ENCODE assay signal across 24 cellular contexts in the genomic region with DNA sequence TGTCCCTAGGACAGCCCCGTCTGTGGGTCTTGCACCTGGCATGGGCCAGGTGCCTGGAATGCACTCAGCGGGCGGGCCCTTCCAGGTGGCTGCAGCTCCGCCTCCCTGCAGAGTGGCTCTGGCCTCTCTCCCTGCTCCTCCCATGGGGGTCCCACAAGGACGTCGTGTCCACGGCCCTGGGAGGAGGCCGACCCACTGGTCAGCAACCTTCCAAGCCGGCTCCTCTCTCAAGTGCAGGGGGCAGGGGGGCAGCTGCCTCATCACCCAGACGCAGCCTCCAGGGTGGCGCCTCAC. TPM values are rescaled to one million over a fixed set of nuclear protein-coding genes. Genes with fewer than 3 reads are reported as not detected.
A peak's percentile ranks its signal among the peaks of the same experiment; 100 is the strongest.
DNase-seq lines count a peak whose midpoint lies in the region; ATAC-seq, FAIRE-seq and TF ChIP-seq lines count a peak whose summit lies in the region.
"Had no signal": no experiment of that assay in that cellular context is flagged by ENCODE, and none has a peak within 500 bp of the region (broad histone marks: within the 10 kb centered on the region; RNA-seq: fewer than 3 reads in every experiment).

No MANE protein-coding gene starts in this region.

- H3K4me2 ChIP-seq in K562 (ENCODE audit: insufficient read depth, low read length): no peak overlapping the region

- no peaks in the 10 kb centered on the region for H3K79me2 ChIP-seq in K562 (ENCODE audit: control insufficient read depth, insufficient read depth, low read length)

- peak; percentile 63 for DNase-seq in NCI-H2107 treated with DMSO at 0.1 percent for 48 hours (lab: John Stamatoyannopoulos, UW; ENCODE audit: unreplicated experiment)
- no peak for DNase-seq in NCI-H2107 (lab: John Stamatoyannopoulos, UW)
- peak; percentile 29 for DNase-seq in NCI-H146 treated with DMSO at 0.1 percent for 48 hours (lab: John Stamatoyannopoulos, UW; ENCODE audit: unreplicated experiment)
- no peak for DNase-seq in K562 (ENCODE audit: extremely low read depth in 1 of 4, low spot score in 3 of 4)
- DNase-seq in sigmoid colon: peak; percentile 63
- DNase-seq in T-helper 2 cell: no peak
- no peak for DNase-seq in transverse colon
- DNase-seq: BE2C; Caco-2; effector CD8-positive, alpha-beta T cell; GM23248; NCI-H226; stimulated activated naive CD4-positive, alpha-beta T cell; WERI-Rb-1 had no signal

- H3K9ac ChIP-seq in K562 (ENCODE audit: insufficient read depth in 1 of 2, low read depth in 2 of 2, low read length in 2 of 2): no peak overlapping the region
- H3K9ac ChIP-seq: GM23248 had no signal

- CTCF ChIA-PET in K562 (lab: Yijun Ruan, JAX; ENCODE audit: low intra/inter-chr PET ratio): no interaction called here

- WGBS in K562 (ENCODE audit: insufficient coverage, low coverage, missing lambda C conversion rate): 100% methylated on average over 2 of the region's 11 CpGs
- 73 to 83% methylated on average over 11 of the region's 11 CpGs for WGBS in sigmoid colon, 2 donors
- 85% methylated on average over 11 of the region's 11 CpGs; no CpG with 5 or more reads in 1 of the 2 donors for WGBS in transverse colon (ENCODE audit: low coverage in 1 of 2), 2 donors

- H3K9me1 ChIP-seq in K562 (ENCODE audit: control insufficient read depth, insufficient read depth, low read length): no peaks in the 10 kb centered on the region

- no peaks in the 10 kb centered on the region for H3K9me3 ChIP-seq in K562 (replicated peaks; ENCODE audit: control insufficient read depth, insufficient read depth, low read depth, low read length)
- H3K9me3 ChIP-seq in sigmoid colon: no peaks in the 10 kb centered on the region
- H3K9me3 ChIP-seq in transverse colon: no peaks in the 10 kb centered on the region
- H3K9me3 ChIP-seq: BE2C, Caco-2, esophagus muscularis mucosa, psoas muscle had no signal

- in situ Hi-C loops in K562 (cut with MboI): no loop called here
- in situ Hi-C loops in transverse colon (cut with MboI; ENCODE audit: low pct_ligation_motif_present in 1 of 4, low pct_unique_long_range_greater_than_20kb in 1 of 4, low sequenced_read_pairs in 3 of 4): no loop called here

- H4K20me1 ChIP-seq in K562 (replicated peaks; ENCODE audit: control insufficient read depth, insufficient read depth, low read length): no peaks in the 10 kb centered on the region

- intact Hi-C loops in K562 (cut with micrococcal nuclease) (no loop called here), sigmoid colon (cut with DNase I) (no loop called here), transverse colon (cut with DNase I; ENCODE audit: low total_unique reads) (no loop called here)

- TF ChIP-seq CTCF in K562 (IDR thresholded peaks at IDR 0.05 in 2 of 3, conservative IDR thresholded peaks at IDR 0.05 in 1 of 3; ENCODE audit: insufficient read depth in 2 of 3, low read depth in 1 of 3, low read length in 3 of 3) (no peak), sigmoid colon (IDR thresholded peaks at IDR 0.05) (no peak), transverse colon (IDR thresholded peaks at IDR 0.05) (no peak)

- no peak for ATAC-seq in K562
- ATAC-seq in HG03025 (IDR thresholded peaks at IDR 0.05; ENCODE audit: low FRiP score, unreplicated experiment): no peak
- ATAC-seq: Panc1 had no signal

- H3K4me1 ChIP-seq in K562 (replicated peaks in 1 of 2; ENCODE audit: control insufficient read depth in 2 of 2, insufficient read depth in 2 of 2, low read length in 2 of 2): no peaks in the 10 kb centered on the region
- H3K4me1 ChIP-seq in sigmoid colon: no peaks in the 10 kb centered on the region
- no peaks in the 10 kb centered on the region for H3K4me1 ChIP-seq in transverse colon
- H3K4me1 ChIP-seq: BE2C, Caco-2, esophagus muscularis mucosa, psoas muscle had no signal

- BruUV-seq in K562 (replicated peaks; lab: Mats Ljungman, UMichigan): no TSS peak

- no peak for TF ChIP-seq RAD21 in K562 (CRISPR knock-in tag; conservative IDR thresholded peaks at IDR 0.05 in 1 of 2, IDR thresholded peaks at IDR 0.05 in 1 of 2)

- POLR2A ChIA-PET in K562 (lab: Yijun Ruan, JAX): interaction anchor here (0.6 kb wide), 1 partner anchor 167 kb away, joined by 4 read pairs; no protein-coding TSS in a partner anchor

- no peak for FAIRE-seq in K562 (lab: Jason Lieb, UNC)
- FAIRE-seq: A204.1, frontal cortex, GM19239, HTR-8/SVneo, keratinocyte, small intestine had no signal

- TF ChIP-seq EP300 in K562 (IDR thresholded peaks at IDR 0.05; ENCODE audit: low read length) (no peak), sigmoid colon (IDR thresholded peaks at IDR 0.05) (no peak), transverse colon (IDR thresholded peaks at IDR 0.05; ENCODE audit: low read depth) (no peak)

- no peak overlapping the region for H3K4me3 ChIP-seq in K562
- no peak overlapping the region for H3K4me3 ChIP-seq in sigmoid colon
- no peak overlapping the region for H3K4me3 ChIP-seq in transverse colon
- H3K4me3 ChIP-seq: esophagus muscularis mucosa, GM23248, psoas muscle had no signal

- TF ChIP-seq POLR2A in K562 (conservative IDR thresholded peaks at IDR 0.05): no peak
- no peak for TF ChIP-seq POLR2A in sigmoid colon (IDR thresholded peaks at IDR 0.05)
- TF ChIP-seq POLR2A in transverse colon (IDR thresholded peaks at IDR 0.05): no peak

- H3K27me3 ChIP-seq in K562 (ENCODE audit: control insufficient read depth in 2 of 2, insufficient read depth in 2 of 2, low read length in 2 of 2) (no peaks in the 10 kb centered on the region), sigmoid colon (no peaks in the 10 kb centered on the region), transverse colon (no peaks in the 10 kb centered on the region)
- H3K27me3 ChIP-seq: BE2C, esophagus muscularis mucosa had no signal

- H3K27ac ChIP-seq in K562 (ENCODE audit: extremely low read depth, low read depth, low read length): no peak overlapping the region
- no peak overlapping the region for H3K27ac ChIP-seq in sigmoid colon
- H3K27ac ChIP-seq in transverse colon: no peak overlapping the region
- H3K27ac ChIP-seq: esophagus muscularis mucosa, GM23248, psoas muscle, WERI-Rb-1 had no signal

- H3K36me3 ChIP-seq in K562 (ENCODE audit: control insufficient read depth, insufficient read depth, low read length) (peaks cover 22% of the 10 kb centered on the region; the same call in 1 of the 3 replicates), sigmoid colon (peaks cover 19 to 96% (median 59%) of the 10 kb centered on the region in 4 donors), transverse colon (peaks cover 0 to 67% (median 27%) of the 10 kb centered on the region in 4 donors)

- H2AFZ ChIP-seq in K562 (ENCODE audit: low read depth, low read length): no peak overlapping the region
- H2AFZ ChIP-seq: GM23248 had no signal

TF ChIP-seq in K562, 482 proteins besides CTCF, POLR2A, EP300 and RAD21:
- TF ChIP-seq, protein P1, sequence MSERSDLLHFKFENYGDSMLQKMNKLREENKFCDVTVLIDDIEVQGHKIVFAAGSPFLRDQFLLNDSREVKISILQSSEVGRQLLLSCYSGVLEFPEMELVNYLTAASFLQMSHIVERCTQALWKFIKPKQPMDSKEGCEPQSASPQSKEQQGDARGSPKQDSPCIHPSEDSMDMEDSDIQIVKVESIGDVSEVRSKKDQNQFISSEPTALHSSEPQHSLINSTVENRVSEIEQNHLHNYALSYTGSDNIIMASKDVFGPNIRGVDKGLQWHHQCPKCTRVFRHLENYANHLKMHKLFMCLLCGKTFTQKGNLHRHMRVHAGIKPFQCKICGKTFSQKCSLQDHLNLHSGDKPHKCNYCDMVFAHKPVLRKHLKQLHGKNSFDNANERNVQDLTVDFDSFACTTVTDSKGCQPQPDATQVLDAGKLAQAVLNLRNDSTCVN (CRISPR knock-in tag; IDR thresholded peaks at IDR 0.05): no peak
- TF ChIP-seq BCL6 (CRISPR knock-in tag; IDR thresholded peaks at IDR 0.05) (no peak), POLR2G (IDR thresholded peaks at IDR 0.05; ENCODE audit: low read depth, low read length) (peak; percentile 25; the same call in 1 of the 2 replicates), POLR3G (IDR thresholded peaks at IDR 0.05; ENCODE audit: extremely low read depth, insufficient read length, insufficient replicate concordance) (no peak), U2AF2 (optimal IDR thresholded peaks at IDR 0.05; ENCODE audit: low read depth, low read length) (no peak)

RNA-seq across cellular contexts. Expression of gene CERK, which starts 41.9 kb away (rescaled TPM):
- total RNA-seq in K562 (2011; cell fraction: chromatin; rRNA removed; ENCODE audit: low replicate concordance): 19.9 and 29.6 TPM in 2 replicates
- 16.8 and 18.6 TPM in 2 replicates for total RNA-seq in K562 (2011; cell fraction: nucleolus; rRNA removed)
- 22.0 and 23.9 TPM in 2 replicates for total RNA-seq in K562 (2011; cell fraction: nucleoplasm; rRNA removed)
- total RNA-seq in K562 (2014; rRNA removed) (10.7 and 12.2 TPM in 2 replicates), K562 (2014; rRNA removed; fragmentation: Illumina TruSeq; extraction: Trizol) (7.3 and 8.0 TPM in 2 replicates), K562 (2015; rRNA removed; fragmentation: Illumina TruSeq; extraction: Trizol) (14.5 and 14.9 TPM in 2 replicates), K562 (2021) (9.9 and 12.5 TPM in 2 replicates), sigmoid colon (10 to 100 TPM; 23.9 to 45.5 (median 29.2) TPM), transverse colon (10 to 100 TPM; 13.7 to 72.2 (median 63.5) TPM)
- polyA plus RNA-seq in K562 (2011; rRNA removed) (11.8 and 12.7 TPM in 2 replicates), K562 (2014; fragmentation: Illumina TruSeq; extraction: Trizol) (8.0 and 8.7 TPM in 2 replicates), K562 (2014; fragmentation: Nextera tagmentation; extraction: Ambion mirVana) (1 to 10 TPM; 1.1 to 1.3 TPM), K562 (2014; rRNA removed) (8.3 and 8.6 TPM in 2 replicates), sigmoid colon (10 to 100 TPM; 26.1 to 29.5 (median 26.4) TPM)
- polyA plus RNA-seq in K562 (2011; cell fraction: cytosol; rRNA removed): 10.9 and 13.7 TPM in 2 replicates
- 9.6 and 10.3 TPM in 2 replicates for polyA plus RNA-seq in K562 (2011; cell fraction: nucleus; rRNA removed)
- polyA plus RNA-seq in K562 (2012): 10.9 and 13.1 TPM in 2 replicates
- polyA minus RNA-seq in K562 (2011; rRNA and poly(A)+ RNA removed): 13.6 and 15.8 TPM in 2 replicates
- 9.7 and 12.5 TPM in 2 replicates for polyA minus RNA-seq in K562 (2011; cell fraction: cytosol; rRNA and poly(A)+ RNA removed)
- polyA minus RNA-seq in K562 (2011; cell fraction: nucleus; rRNA and poly(A)+ RNA removed): 6.2 and 12.6 TPM in 2 replicates

Comparison
In these comparisons a context has a peak if more than half of its experiments do, and no peak if none do; other contexts are left out.
1. DNase-seq: peak in NCI-H2107 treated with DMSO at 0.1 percent for 48 hours (single experiment), NCI-H146 treated with DMSO at 0.1 percent for 48 hours (single experiment) and sigmoid colon (single experiment); none in NCI-H2107 (single experiment), K562 (0 of 4), T-helper 2 cell (0 of 5) and transverse colon (single experiment).